8 cellular contexts compared by ENCODE assay signal in genomic region chr21:42309753-42310213, GRCh38. TPM values are rescaled to one million over a fixed set of nuclear protein-coding genes. Genes with fewer than 3 reads are reported as not detected.
A peak's percentile ranks its signal among the peaks of the same experiment; 100 is the strongest.
DNase-seq lines count a peak whose midpoint lies in the region; ATAC-seq and TF ChIP-seq lines count a peak whose summit lies in the region.

No MANE protein-coding gene starts in this region.

- H3K36me3 ChIP-seq in mucosa of stomach (ENCODE audit: control insufficient read depth, insufficient read depth, low read length), result no peaks in the 10 kb centered on the region

- H3K4me1 Mint-ChIP-seq in activated CD8-positive, alpha-beta memory T cell treated with anti-CD3 and anti-CD28 coated beads, Interleukin-2, amount 10 ng/mL, durations not matched to agents 7 days and 5 days, result peaks cover 18% of the 10 kb centered on the region
- no peaks in the 10 kb centered on the region for H3K4me1 Mint-ChIP-seq in stimulated activated memory B cell treated with anti-CD40 and anti-IgM and Interleukin-4, amounts not matched to agents 10 μg/mL and 1 μg/mL and 100 μg/mL, for 72 hours

- H3K27me3 ChIP-seq in mucosa of stomach (ENCODE audit: control insufficient read depth, insufficient read depth, low read length), result peaks cover 6% of the 10 kb centered on the region

- CTCF ChIA-PET in activated CD8-positive, alpha-beta memory T cell treated with anti-CD3 and anti-CD28 coated beads, Interleukin-2, amount 10 ng/mL, durations not matched to agents 7 days and 5 days (lab: Charles Lee), result interaction anchor here (0.5 to 3.4 kb wide), 33 partner anchors 8 to 1419 kb away, joined by 3 to 25 read pairs (median 4); partner anchors contain the start of genes RSPH1, TFF1 and UBASH3A

- peaks cover 20% of the 10 kb centered on the region for H3K27me3 Mint-ChIP-seq in activated CD8-positive, alpha-beta memory T cell treated with anti-CD3 and anti-CD28 coated beads, Interleukin-2, amount 10 ng/mL, durations not matched to agents 7 days and 5 days
- H3K27me3 Mint-ChIP-seq in stimulated activated memory B cell treated with anti-CD40 and anti-IgM and Interleukin-4, amounts not matched to agents 10 μg/mL and 1 μg/mL and 100 μg/mL, for 72 hours, result peaks cover 42% of the 10 kb centered on the region

- TF ChIP-seq CTCF in epithelial cell of proximal tubule (conservative IDR thresholded peaks at IDR 0.05; ENCODE audit: low read depth, low read length), result peak; percentile 77

- DNase-seq in ACHN (peak; percentile 25), NCI-H526 treated with DMSO at 0.1 percent for 48 hours (lab: John Stamatoyannopoulos, UW) (peak; percentile 58), epithelial cell of proximal tubule (ENCODE audit: low read depth) (no peak)
- DNase-seq in activated CD8-positive, alpha-beta memory T cell treated with anti-CD3 and anti-CD28 coated beads, Interleukin-2, amount 10 ng/mL, durations not matched to agents 7 days and 5 days, result peak; percentile 81

- no peak overlapping the region for H3K4me3 Mint-ChIP-seq in activated CD8-positive, alpha-beta memory T cell treated with anti-CD3 and anti-CD28 coated beads, Interleukin-2, amount 10 ng/mL, durations not matched to agents 7 days and 5 days
- no peak overlapping the region for H3K4me3 Mint-ChIP-seq in stimulated activated memory B cell treated with anti-CD40 and anti-IgM and Interleukin-4, amounts not matched to agents 10 μg/mL and 1 μg/mL and 100 μg/mL, for 72 hours

- H3K9me3 ChIP-seq in mucosa of stomach (ENCODE audit: control insufficient read depth, low read length), result no peaks in the 10 kb centered on the region

- H3K4me3 ChIP-seq in epithelial cell of proximal tubule (ENCODE audit: low read depth, low read length) (no peak overlapping the region), mucosa of stomach (ENCODE audit: low read length) (no peak overlapping the region)

- H3K36me3 Mint-ChIP-seq in activated CD8-positive, alpha-beta memory T cell treated with anti-CD3 and anti-CD28 coated beads, Interleukin-2, amount 10 ng/mL, durations not matched to agents 7 days and 5 days, result no peaks in the 10 kb centered on the region
- no peaks in the 10 kb centered on the region for H3K36me3 Mint-ChIP-seq in stimulated activated memory B cell treated with anti-CD40 and anti-IgM and Interleukin-4, amounts not matched to agents 10 μg/mL and 1 μg/mL and 100 μg/mL, for 72 hours

- peaks cover 48% of the 10 kb centered on the region for H3K4me1 ChIP-seq in mucosa of stomach (ENCODE audit: control insufficient read depth, insufficient read depth, low read length)

- H3K9ac ChIP-seq in mucosa of stomach (ENCODE audit: low read length), result peak overlapping the region; percentile 10

- H3K9me3 Mint-ChIP-seq in activated CD8-positive, alpha-beta memory T cell treated with anti-CD3 and anti-CD28 coated beads, Interleukin-2, amount 10 ng/mL, durations not matched to agents 7 days and 5 days (ENCODE audit: low read depth), result no peaks in the 10 kb centered on the region
- H3K9me3 Mint-ChIP-seq in stimulated activated memory B cell treated with anti-CD40 and anti-IgM and Interleukin-4, amounts not matched to agents 10 μg/mL and 1 μg/mL and 100 μg/mL, for 72 hours, result no peaks in the 10 kb centered on the region

- ATAC-seq in GM21723 (IDR thresholded peaks at IDR 0.05; ENCODE audit: unreplicated experiment), result peak; percentile 44
- ATAC-seq in activated CD8-positive, alpha-beta memory T cell treated with anti-CD3 and anti-CD28 coated beads, Interleukin-2, amount 10 ng/mL, durations not matched to agents 7 days and 5 days, result peak; percentile 79
- peak; percentile 58 for ATAC-seq in stimulated activated memory B cell treated with anti-CD40 and anti-IgM and Interleukin-4, amounts not matched to agents 10 μg/mL and 1 μg/mL and 100 μg/mL, for 72 hours
- no peak for ATAC-seq in HG02759 (IDR thresholded peaks at IDR 0.05; ENCODE audit: unreplicated experiment)

- in situ Hi-C loops in ACHN (cut with HindIII; ENCODE audit: low pct_ligation_motif_present, low pct_unique_long_range_greater_than_20kb, low sequenced_read_pairs), result no loop called here

- H3K27ac Mint-ChIP-seq in activated CD8-positive, alpha-beta memory T cell treated with anti-CD3 and anti-CD28 coated beads, Interleukin-2, amount 10 ng/mL, durations not matched to agents 7 days and 5 days, result no peak overlapping the region
- H3K27ac Mint-ChIP-seq in stimulated activated memory B cell treated with anti-CD40 and anti-IgM and Interleukin-4, amounts not matched to agents 10 μg/mL and 1 μg/mL and 100 μg/mL, for 72 hours, result no peak overlapping the region

RNA-seq across cellular contexts. Expression of gene TFF3, which starts 5.4 kb away (rescaled TPM):
- total RNA-seq in activated CD8-positive, alpha-beta memory T cell treated with anti-CD3 and anti-CD28 coated beads, Interleukin-2, amount 10 ng/mL, durations not matched to agents 7 days and 5 days, result not detected
- total RNA-seq in epithelial cell of proximal tubule, result 0.29 and 1.0 TPM in 2 replicates

RNA-seq across cellular contexts. Expression of gene TFF2, which starts 41.0 kb away (rescaled TPM):
- total RNA-seq in activated CD8-positive, alpha-beta memory T cell treated with anti-CD3 and anti-CD28 coated beads, Interleukin-2, amount 10 ng/mL, durations not matched to agents 7 days and 5 days, result not detected
- not detected in 2 replicates for total RNA-seq in epithelial cell of proximal tubule

RNA-seq across cellular contexts. Expression of gene TFF1, which starts 56.6 kb away (rescaled TPM):
- total RNA-seq in activated CD8-positive, alpha-beta memory T cell treated with anti-CD3 and anti-CD28 coated beads, Interleukin-2, amount 10 ng/mL, durations not matched to agents 7 days and 5 days, result not detected
- total RNA-seq in epithelial cell of proximal tubule, result not detected in 2 replicates
